Comparison of ENCODE assay signal across 1 cellular context in genomic region chr16:35637683-35638082, GRCh38.
A peak's percentile ranks its signal among the peaks of the same experiment; 100 is the strongest.
TF ChIP-seq lines count a peak whose summit lies in the region.

No MANE protein-coding gene starts in this region.

TF ChIP-seq in GM12878, 131 proteins besides CTCF, POLR2A, EP300 and RAD21:
- no peak for TF ChIP-seq GABPA (IDR thresholded peaks at IDR 0.05; ENCODE audit: low read depth)
- peak; percentile 23 for TF ChIP-seq PBX3 (IDR thresholded peaks at IDR 0.05; ENCODE audit: insufficient replicate concordance, low read depth, low read length)
- peak; percentile 70 for TF ChIP-seq PKNOX1 (IDR thresholded peaks at IDR 0.05)
